Comparison of ENCODE assay signal across 16 cellular contexts in the genomic region with DNA sequence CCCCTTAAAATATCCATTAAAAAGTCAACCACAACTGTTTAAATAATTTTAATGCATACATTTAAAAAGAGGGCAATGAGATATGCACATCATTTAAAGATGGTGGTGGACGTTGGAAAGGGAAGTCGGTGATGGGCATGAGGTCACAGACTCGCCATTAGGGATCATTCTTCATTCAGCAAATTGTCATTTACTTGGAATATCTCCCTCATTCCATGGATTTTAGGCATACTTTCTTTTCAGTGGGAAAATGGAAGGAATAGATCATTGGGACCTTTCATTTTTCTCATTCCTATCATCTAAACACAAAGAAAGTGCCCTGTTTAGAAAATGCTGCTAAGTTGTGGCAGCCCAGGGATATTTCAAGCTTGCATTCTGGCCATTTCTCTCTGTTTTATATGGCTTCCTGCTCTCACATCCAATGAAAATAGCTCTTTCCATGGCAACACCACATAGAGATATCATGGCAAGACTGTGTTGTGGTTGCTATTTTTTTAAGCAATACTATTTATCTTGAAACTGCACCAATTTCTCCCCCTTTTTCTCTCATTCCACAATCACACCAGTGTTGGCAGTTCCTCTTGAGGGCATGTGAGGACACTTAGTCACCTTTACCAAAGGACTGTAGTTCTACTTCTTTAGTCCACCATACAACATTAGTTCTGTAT. TPM values are rescaled to one million over a fixed set of nuclear protein-coding genes. Genes with fewer than 3 reads are reported as not detected.
DNase-seq lines count a peak whose midpoint lies in the region; ATAC-seq and TF ChIP-seq lines count a peak whose summit lies in the region.
"Had no signal": no experiment of that assay in that cellular context is flagged by ENCODE, and none has a peak within 500 bp of the region (broad histone marks: within the 10 kb centered on the region; RNA-seq: fewer than 3 reads in every experiment).

No MANE protein-coding gene starts in this region.

- no peaks in the 10 kb centered on the region for H3K27me3 ChIP-seq in WERI-Rb-1 (ENCODE audit: insufficient read depth, low read depth, severe bottlenecking)
- H3K27me3 ChIP-seq: BE2C, stomach had no signal

- ATAC-seq in GM18517 (IDR thresholded peaks at IDR 0.05; ENCODE audit: unreplicated experiment), result no peak
- ATAC-seq in GM21390 (IDR thresholded peaks at IDR 0.05; ENCODE audit: unreplicated experiment), result no peak
- ATAC-seq: activated naive CD4-positive, alpha-beta T cell treated with anti-CD3 and anti-CD28 coated beads, Interleukin-2, amount 50 U/mL, for 72 hours had no signal

- H3K4me3 ChIP-seq in AG09309 (ENCODE audit: control insufficient read depth, low read depth, low read length) (no peak overlapping the region), WERI-Rb-1 (ENCODE audit: low read depth, low read length) (no peak overlapping the region)
- H3K4me3 ChIP-seq: stomach had no signal

- TF ChIP-seq CTCF in AG09309 (IDR thresholded peaks at IDR 0.05; ENCODE audit: control insufficient read depth, insufficient read depth, low read depth, low read length, missing control alignments), result no peak
- no peak for TF ChIP-seq CTCF in WERI-Rb-1 (IDR thresholded peaks at IDR 0.05; ENCODE audit: low read depth, low read length)

- H3K9me3 ChIP-seq in WERI-Rb-1 (ENCODE audit: severe bottlenecking), result no peaks in the 10 kb centered on the region
- H3K9me3 ChIP-seq: BE2C, stomach had no signal

- DNase-seq in AG09309 (ENCODE audit: low read depth), result peak; percentile 89
- peak; percentile 63 for DNase-seq in OCI-M1 (lab: John Stamatoyannopoulos, UW)
- DNase-seq in fibroblast of gingiva (ENCODE audit: low read depth), result peak; percentile 85
- peak; percentile 44 for DNase-seq in myocyte (ENCODE audit: low read depth)
- DNase-seq in WERI-Rb-1, result no peak
- DNase-seq in DMS53 treated with DMSO at 0.1 percent for 48 hours (lab: John Stamatoyannopoulos, UW; ENCODE audit: unreplicated experiment), result no peak
- DNase-seq: BE2C, DMS79, NCI-H1930, NCI-H69, small intestine, stomach had no signal

- no peaks in the 10 kb centered on the region for H3K36me3 ChIP-seq in WERI-Rb-1
- H3K36me3 ChIP-seq: BE2C, stomach had no signal

- H3K27ac ChIP-seq in WERI-Rb-1, result no peak overlapping the region
- H3K27ac ChIP-seq: HL-60, stomach had no signal

RNA-seq across cellular contexts. Expression of a gene that starts 40.7 kb away (rescaled TPM):
- 21.9 and 24.9 TPM in 2 replicates for total RNA-seq in myocyte
- 363 TPM for polyA plus RNA-seq in myocyte (2012)

Comparison
In these comparisons a context has a peak if more than half of its experiments do, and no peak if none do; other contexts are left out.
1. DNase-seq: peak in AG09309 (single experiment), OCI-M1 (single experiment), fibroblast of gingiva (single experiment) and myocyte (single experiment); none in WERI-Rb-1 (single experiment) and DMS53 treated with DMSO at 0.1 percent for 48 hours (single experiment).